In genomic region chr18:76783786-76784484, GRCh38 we compare ENCODE assay signal across 31 cellular contexts.
"Had no signal": no experiment of that assay in that cellular context is flagged by ENCODE, and none has a peak within 500 bp of the region (broad histone marks: within the 10 kb centered on the region; RNA-seq: fewer than 3 reads in every experiment).

No MANE protein-coding gene starts in this region.

- H3K4me3 Mint-ChIP-seq: effector memory CD8-positive, alpha-beta T cell; immature natural killer cell; natural killer cell; stimulated activated naive CD8-positive, alpha-beta T cell treated with anti-CD3 and anti-CD28 coated beads, Interleukin-15, amount 100 ng/mL, for 72 hours had no signal

- DNase-seq: cortex of kidney; effector memory CD8-positive, alpha-beta T cell; erythroblast; esophagus squamous epithelium; foreskin melanocyte; glutamatergic neuron; heart right ventricle; hippocampal formation; immature natural killer cell; islet precursor cell; kidney glomerular epithelial cell; left colon; left ventricle myocardium superior; lower lobe of right lung; natural killer cell; posterior cingulate gyrus; psoas muscle; right cardiac atrium; small intestine; stimulated activated CD4-positive, alpha-beta T cell treated with anti-CD3 and anti-CD28 coated beads, Interleukin-12 subunit alpha, Interleukin-12 subunit beta, amount 100 ng/mL, for 4 hours; stimulated activated CD4-positive, alpha-beta T cell treated with anti-CD3 and anti-CD28 coated beads, Interleukin-1b, Interleukin-23, amount 100 ng/mL, for 48 hours; stimulated activated CD4-positive, alpha-beta T cell treated with anti-CD3 and anti-CD28 coated beads, Interleukin-4, amount 100 ng/mL, for 1 hour; stimulated activated CD8-positive, alpha-beta memory T cell treated with anti-CD3 and anti-CD28 coated beads, Interleukin-4, amount 100 ng/mL, for 48 hours; stimulated activated naive CD4-positive, alpha-beta T cell; stimulated activated naive CD8-positive, alpha-beta T cell treated with anti-CD3 and anti-CD28 coated beads, Interleukin-15, amount 100 ng/mL, for 72 hours; transverse colon; upper lobe of right lung; uterus had no signal

- H3K9me3 ChIP-seq: esophagus squamous epithelium, heart right ventricle, lower lobe of right lung, neutrophil, psoas muscle, suprapubic skin, transverse colon, upper lobe of right lung, uterus had no signal

- H3K9me3 Mint-ChIP-seq: effector memory CD8-positive, alpha-beta T cell; immature natural killer cell; natural killer cell; stimulated activated naive CD8-positive, alpha-beta T cell treated with anti-CD3 and anti-CD28 coated beads, Interleukin-15, amount 100 ng/mL, for 72 hours had no signal

- FAIRE-seq: endometrium, small intestine had no signal

- H3K4me1 ChIP-seq: esophagus squamous epithelium, heart right ventricle, lower lobe of right lung, psoas muscle, suprapubic skin, transverse colon, upper lobe of right lung, uterus had no signal

- H3K27ac ChIP-seq: esophagus squamous epithelium, heart right ventricle, lower lobe of right lung, neutrophil, psoas muscle, suprapubic skin, transverse colon, upper lobe of right lung, uterus had no signal

- H3K36me3 ChIP-seq: esophagus squamous epithelium, heart right ventricle, lower lobe of right lung, neutrophil, suprapubic skin, transverse colon, upper lobe of right lung, uterus had no signal

- H3K4me3 ChIP-seq: esophagus squamous epithelium, heart right ventricle, lower lobe of right lung, psoas muscle, suprapubic skin, transverse colon, upper lobe of right lung, uterus had no signal

- H3K27me3 ChIP-seq: uterus had no signal

- H3K27ac Mint-ChIP-seq: effector memory CD8-positive, alpha-beta T cell; immature natural killer cell; natural killer cell; stimulated activated naive CD8-positive, alpha-beta T cell treated with anti-CD3 and anti-CD28 coated beads, Interleukin-15, amount 100 ng/mL, for 72 hours had no signal

- ATAC-seq: effector memory CD8-positive, alpha-beta T cell; heart right ventricle; left colon; left ventricle myocardium superior; lower lobe of right lung; natural killer cell; psoas muscle; right cardiac atrium; stimulated activated naive CD8-positive, alpha-beta T cell treated with anti-CD3 and anti-CD28 coated beads, Interleukin-15, amount 100 ng/mL, for 72 hours; upper lobe of right lung had no signal

- H3K36me3 Mint-ChIP-seq: immature natural killer cell, natural killer cell had no signal
